In genomic region chr1:243594455-243594854, GRCh38 we compare ENCODE assay signal across 16 cellular contexts.
A peak's percentile ranks its signal among the peaks of the same experiment; 100 is the strongest.
DNase-seq lines count a peak whose midpoint lies in the region; ATAC-seq and TF ChIP-seq lines count a peak whose summit lies in the region.
"Had no signal": no experiment of that assay in that cellular context is flagged by ENCODE, and none has a peak within 500 bp of the region (broad histone marks: within the 10 kb centered on the region; RNA-seq: fewer than 3 reads in every experiment).

No MANE protein-coding gene starts in this region.

- TF ChIP-seq CTCF in natural killer cell (IDR thresholded peaks at IDR 0.05), result no peak
- TF ChIP-seq CTCF in activated CD8-positive, alpha-beta T cell treated with anti-CD3 and anti-CD28 coated beads for 36 hours (IDR thresholded peaks at IDR 0.05), result no peak

- H3K36me3 Mint-ChIP-seq in natural killer cell treated with Interleukin-12 subunit alpha and Interleukin-12 subunit beta and Interleukin-15 and Interleukin-18, amount 100 ng/mL, for 72 hours, result peaks cover 20% of the 10 kb centered on the region
- H3K36me3 Mint-ChIP-seq in natural killer cell, result peaks cover 16% of the 10 kb centered on the region
- peaks cover 34% of the 10 kb centered on the region for H3K36me3 Mint-ChIP-seq in activated CD8-positive, alpha-beta T cell treated with anti-CD3 and anti-CD28 coated beads for 36 hours (ENCODE audit: low read depth)
- no peaks in the 10 kb centered on the region for H3K36me3 Mint-ChIP-seq in effector memory CD8-positive, alpha-beta T cell (ENCODE audit: insufficient read depth)

- DNase-seq in natural killer cell treated with Interleukin-12 subunit alpha and Interleukin-12 subunit beta and Interleukin-15 and Interleukin-18, amount 100 ng/mL, for 72 hours (ENCODE audit: low spot score), result no peak
- DNase-seq in natural killer cell (no peak), T-helper 9 cell (no peak)
- no peak for DNase-seq in activated CD8-positive, alpha-beta T cell treated with anti-CD3 and anti-CD28 coated beads for 36 hours
- DNase-seq in effector memory CD8-positive, alpha-beta T cell, result no peak
- DNase-seq: ACHN; C1 segment of cervical spinal cord; CD4-positive, alpha-beta T cell; DMS153; DMS79 treated with DMSO at 0.1 percent for 48 hours; EL; GDM1; HCEC 1CT had no signal

- H3K4me1 Mint-ChIP-seq in natural killer cell treated with Interleukin-12 subunit alpha and Interleukin-12 subunit beta and Interleukin-15 and Interleukin-18, amount 100 ng/mL, for 72 hours (ENCODE audit: low read depth in 2 of 2), result peaks cover 35 to 52% of the 10 kb centered on the region in 2 donors
- peaks cover 25 to 26% of the 10 kb centered on the region in 2 donors for H3K4me1 Mint-ChIP-seq in natural killer cell
- peaks cover 37% of the 10 kb centered on the region for H3K4me1 Mint-ChIP-seq in activated CD8-positive, alpha-beta T cell treated with anti-CD3 and anti-CD28 coated beads for 36 hours (ENCODE audit: low read depth)
- H3K4me1 Mint-ChIP-seq in effector memory CD8-positive, alpha-beta T cell (ENCODE audit: low read depth in 2 of 2), result peaks cover 26 to 34% of the 10 kb centered on the region in 2 donors

- no peaks in the 10 kb centered on the region for H3K27me3 Mint-ChIP-seq in natural killer cell treated with Interleukin-12 subunit alpha and Interleukin-12 subunit beta and Interleukin-15 and Interleukin-18, amount 100 ng/mL, for 72 hours
- H3K27me3 Mint-ChIP-seq in natural killer cell (ENCODE audit: low read depth in 2 of 2), result no peaks in the 10 kb centered on the region
- H3K27me3 Mint-ChIP-seq in activated CD8-positive, alpha-beta T cell treated with anti-CD3 and anti-CD28 coated beads for 36 hours, result no peaks in the 10 kb centered on the region
- H3K27me3 Mint-ChIP-seq in effector memory CD8-positive, alpha-beta T cell, result no peaks in the 10 kb centered on the region
- H3K27me3 Mint-ChIP-seq: B cell; CD4-positive, alpha-beta T cell had no signal

- POLR2A ChIA-PET in activated CD8-positive, alpha-beta T cell treated with anti-CD3 and anti-CD28 coated beads for 36 hours (lab: Charles Lee), result no interaction called here

- no peak for ATAC-seq in natural killer cell treated with Interleukin-12 subunit alpha and Interleukin-12 subunit beta and Interleukin-15 and Interleukin-18, amount 100 ng/mL, for 72 hours
- ATAC-seq in natural killer cell (no peak), HG02588 (IDR thresholded peaks at IDR 0.05; ENCODE audit: unreplicated experiment) (no peak), HG02763 (IDR thresholded peaks at IDR 0.05; ENCODE audit: unreplicated experiment) (no peak)
- no peak for ATAC-seq in activated CD8-positive, alpha-beta T cell treated with anti-CD3 and anti-CD28 coated beads for 36 hours
- no peak for ATAC-seq in effector memory CD8-positive, alpha-beta T cell (replicated peaks)

- CTCF ChIA-PET in activated CD8-positive, alpha-beta T cell treated with anti-CD3 and anti-CD28 coated beads for 36 hours (lab: Charles Lee), result no interaction called here

- peaks cover 5% of the 10 kb centered on the region for H3K9me3 Mint-ChIP-seq in natural killer cell treated with Interleukin-12 subunit alpha and Interleukin-12 subunit beta and Interleukin-15 and Interleukin-18, amount 100 ng/mL, for 72 hours
- H3K9me3 Mint-ChIP-seq in natural killer cell, result peaks cover 0 to 4% of the 10 kb centered on the region in 2 donors
- H3K9me3 Mint-ChIP-seq in activated CD8-positive, alpha-beta T cell treated with anti-CD3 and anti-CD28 coated beads for 36 hours, result peaks cover 8% of the 10 kb centered on the region
- peaks cover 0 to 2% of the 10 kb centered on the region in 2 donors for H3K9me3 Mint-ChIP-seq in effector memory CD8-positive, alpha-beta T cell

- H3K27ac Mint-ChIP-seq in natural killer cell treated with Interleukin-12 subunit alpha and Interleukin-12 subunit beta and Interleukin-15 and Interleukin-18, amount 100 ng/mL, for 72 hours, result peak overlapping the region; percentile 48 to 88
- H3K27ac Mint-ChIP-seq in natural killer cell, result peak overlapping the region in 1 of 2 donors; percentile 55
- H3K27ac Mint-ChIP-seq in activated CD8-positive, alpha-beta T cell treated with anti-CD3 and anti-CD28 coated beads for 36 hours, result peak overlapping the region; percentile 30
- peak overlapping the region; percentile 55 to 96 for H3K27ac Mint-ChIP-seq in effector memory CD8-positive, alpha-beta T cell
- H3K27ac Mint-ChIP-seq: B cell; CD4-positive, alpha-beta T cell had no signal

- intact Hi-C loops in natural killer cell (cut with micrococcal nuclease), result no loop called here
- intact Hi-C loops in activated CD8-positive, alpha-beta T cell treated with anti-CD3 and anti-CD28 coated beads for 36 hours (cut with micrococcal nuclease), result no loop called here

- H3K4me3 Mint-ChIP-seq in natural killer cell treated with Interleukin-12 subunit alpha and Interleukin-12 subunit beta and Interleukin-15 and Interleukin-18, amount 100 ng/mL, for 72 hours, result peak overlapping the region; percentile 23
- no peak overlapping the region for H3K4me3 Mint-ChIP-seq in natural killer cell
- H3K4me3 Mint-ChIP-seq in activated CD8-positive, alpha-beta T cell treated with anti-CD3 and anti-CD28 coated beads for 36 hours, result no peak overlapping the region
- H3K4me3 Mint-ChIP-seq in effector memory CD8-positive, alpha-beta T cell, result no peak overlapping the region
- H3K4me3 Mint-ChIP-seq: B cell; CD4-positive, alpha-beta T cell had no signal
